Comparison of ENCODE assay signal across 1 cellular context in genomic region chr7:43792471-43792870, GRCh38.
TF ChIP-seq lines count a peak whose summit lies in the region.

No MANE protein-coding gene starts in this region.

TF ChIP-seq in K562, 482 proteins besides CTCF, POLR2A, EP300 and RAD21:
- TF ChIP-seq RBBP5 (IDR thresholded peaks at IDR 0.05; ENCODE audit: borderline replicate concordance, insufficient read depth, low read length, poor library complexity, severe bottlenecking) (no peak), KAT8 (IDR thresholded peaks at IDR 0.05; ENCODE audit: low read depth) (no peak), ZNF75A (CRISPR knock-in tag; IDR thresholded peaks at IDR 0.05) (no peak), ZNF589 (CRISPR knock-in tag; IDR thresholded peaks at IDR 0.05; ENCODE audit: low read depth) (no peak), OTX1 (CRISPR knock-in tag; IDR thresholded peaks at IDR 0.05) (no peak), POLR2AphosphoS5 (IDR thresholded peaks at IDR 0.05; ENCODE audit: control insufficient read depth, insufficient read depth, low read depth, low read length) (no peak), LARP7 (IDR thresholded peaks at IDR 0.05) (no peak), ZC3H8 (IDR thresholded peaks at IDR 0.05) (no peak), POLR3A (IDR thresholded peaks at IDR 0.05; ENCODE audit: borderline replicate concordance, extremely low read depth, insufficient read depth, insufficient read length) (no peak), ZBTB33 (CRISPR knock-in tag; IDR thresholded peaks at IDR 0.05) (no peak), IFI16 (CRISPR knock-in tag; IDR thresholded peaks at IDR 0.05) (no peak), FOXK1 (CRISPR knock-in tag; IDR thresholded peaks at IDR 0.05; ENCODE audit: borderline replicate concordance) (no peak), GTF2F1 (IDR thresholded peaks at IDR 0.05; ENCODE audit: low read depth, low read length) (no peak), SLC30A9 (CRISPR knock-in tag; IDR thresholded peaks at IDR 0.05) (no peak), KAT7 (CRISPR knock-in tag; IDR thresholded peaks at IDR 0.05; ENCODE audit: borderline replicate concordance) (no peak), RB1 (IDR thresholded peaks at IDR 0.05; ENCODE audit: low read depth) (no peak), ZHX1 (conservative IDR thresholded peaks at IDR 0.05; ENCODE audit: low read length) (no peak), ZNF444 (CRISPR knock-in tag; IDR thresholded peaks at IDR 0.05) (no peak)
